ENCODE assay signal across 12 cellular contexts in genomic region chr2:54763636-54764291, GRCh38. TPM values are rescaled to one million over a fixed set of nuclear protein-coding genes. Genes with fewer than 3 reads are reported as not detected.
DNase-seq lines count a peak whose midpoint lies in the region; ATAC-seq, FAIRE-seq and TF ChIP-seq lines count a peak whose summit lies in the region.
"Had no signal": no experiment of that assay in that cellular context is flagged by ENCODE, and none has a peak within 500 bp of the region (broad histone marks: within the 10 kb centered on the region; RNA-seq: fewer than 3 reads in every experiment).

No MANE protein-coding gene starts in this region.

- H3K27me3 ChIP-seq in MM.1S (replicated peaks; ENCODE audit: insufficient read depth, low read length): no peaks in the 10 kb centered on the region
- H3K27me3 ChIP-seq in body of pancreas: no peaks in the 10 kb centered on the region
- H3K27me3 ChIP-seq in small intestine (ENCODE audit: control insufficient read depth in 2 of 2, insufficient read depth in 2 of 2, low read length in 2 of 2): no peaks in the 10 kb centered on the region

- no peaks in the 10 kb centered on the region for H3K9me3 Mint-ChIP-seq in activated CD8-positive, alpha-beta memory T cell treated with anti-CD3 and anti-CD28 coated beads, Interleukin-2, amount 10 ng/mL, durations not matched to agents 7 days and 5 days (ENCODE audit: low read depth)
- H3K9me3 Mint-ChIP-seq: natural killer cell treated with Interleukin-12 subunit alpha and Interleukin-12 subunit beta and Interleukin-15 and Interleukin-18, amount 100 ng/mL, for 72 hours had no signal

- 61 to 66% methylated on average over 7 of the region's 7 CpGs for WGBS in body of pancreas, 2 donors
- WGBS in small intestine, 3 donors: 74 to 78% (median 77%) methylated on average over 7 of the region's 7 CpGs

- ATAC-seq in activated CD8-positive, alpha-beta memory T cell treated with anti-CD3 and anti-CD28 coated beads, Interleukin-2, amount 10 ng/mL, durations not matched to agents 7 days and 5 days: peak; percentile 60
- peak; percentile 50 for ATAC-seq in body of pancreas
- ATAC-seq: natural killer cell treated with Interleukin-12 subunit alpha and Interleukin-12 subunit beta and Interleukin-15 and Interleukin-18, amount 100 ng/mL, for 72 hours had no signal

- H3K27me3 Mint-ChIP-seq in activated CD8-positive, alpha-beta memory T cell treated with anti-CD3 and anti-CD28 coated beads, Interleukin-2, amount 10 ng/mL, durations not matched to agents 7 days and 5 days: peaks cover 6% of the 10 kb centered on the region

- intact Hi-C loops in body of pancreas (cut with DNase I): no loop called here

- H3K79me2 ChIP-seq in MM.1S (ENCODE audit: low read length): no peaks in the 10 kb centered on the region

- H3K4me1 ChIP-seq in MM.1S (ENCODE audit: low read length) (peaks cover 26% of the 10 kb centered on the region), body of pancreas (peaks cover 12% of the 10 kb centered on the region), small intestine (ENCODE audit: control insufficient read depth in 2 of 2, insufficient read depth in 1 of 2, low read depth in 1 of 2, low read length in 1 of 2) (no peaks in the 10 kb centered on the region)

- no peak for TF ChIP-seq POLR2A in body of pancreas (IDR thresholded peaks at IDR 0.05)

- peak; percentile 46 for DNase-seq in activated CD8-positive, alpha-beta memory T cell treated with anti-CD3 and anti-CD28 coated beads, Interleukin-2, amount 10 ng/mL, durations not matched to agents 7 days and 5 days
- no peak for DNase-seq in activated CD8-positive, alpha-beta memory T cell treated with anti-CD3 and anti-CD28 coated beads for 24 hours
- DNase-seq in MM.1S: no peak
- DNase-seq in body of pancreas: peak in 1 of 4 donors; percentile 13
- DNase-seq in small intestine: peak; percentile 25
- DNase-seq in middle frontal gyrus (ENCODE audit: extremely low spot score, low spot score): no peak
- no peak for DNase-seq in inferior parietal cortex (ENCODE audit: extremely low spot score)
- no peak for DNase-seq in EL
- DNase-seq: Caco-2, NCI-H2171 treated with DMSO at 0.1 percent for 48 hours had no signal

- H3K4me2 ChIP-seq in MM.1S (ENCODE audit: low read depth, low read length): no peak overlapping the region

- H3K4me3 ChIP-seq in MM.1S (ENCODE audit: low read length): no peak overlapping the region
- H3K4me3 ChIP-seq in body of pancreas: no peak overlapping the region
- H3K4me3 ChIP-seq in small intestine (ENCODE audit: low read depth in 1 of 2, low read length in 2 of 2): no peak overlapping the region

- no peaks in the 10 kb centered on the region for H4K20me1 ChIP-seq in MM.1S (ENCODE audit: insufficient read depth, low read length)

- no peak overlapping the region for H3K27ac ChIP-seq in MM.1S (ENCODE audit: low read length)
- no peak overlapping the region for H3K27ac ChIP-seq in body of pancreas
- H3K27ac ChIP-seq in small intestine (ENCODE audit: low read depth in 1 of 2, low read length in 1 of 2): no peak overlapping the region
- H3K27ac ChIP-seq: epithelial cell of prostate had no signal

- H3K9me3 ChIP-seq in MM.1S (replicated peaks; ENCODE audit: insufficient read depth, low read length): no peaks in the 10 kb centered on the region
- no peaks in the 10 kb centered on the region for H3K9me3 ChIP-seq in body of pancreas
- no peaks in the 10 kb centered on the region for H3K9me3 ChIP-seq in small intestine (ENCODE audit: control insufficient read depth, low read depth)
- H3K9me3 ChIP-seq: Caco-2 had no signal

- H3K9me2 ChIP-seq in MM.1S (replicated peaks; ENCODE audit: insufficient read depth, low read length): no peaks in the 10 kb centered on the region

- H3K9ac ChIP-seq in MM.1S (ENCODE audit: low read length): no peak overlapping the region

- peak; percentile 53 for TF ChIP-seq CTCF in MM.1S (IDR thresholded peaks at IDR 0.05; ENCODE audit: low read length)
- peak in 1 of 7 experiments; percentile 16 for TF ChIP-seq CTCF in body of pancreas (IDR thresholded peaks at IDR 0.05)

- no peak overlapping the region for H2AFZ ChIP-seq in MM.1S (ENCODE audit: low read length)

- H3K36me3 ChIP-seq in MM.1S (replicated peaks; ENCODE audit: insufficient read depth, low read length) (no peaks in the 10 kb centered on the region), body of pancreas (replicated peaks in 1 of 2; ENCODE audit: insufficient read depth in 1 of 2, low read depth in 2 of 2) (no peaks in the 10 kb centered on the region), small intestine (ENCODE audit: control insufficient read depth in 2 of 2, insufficient read depth in 2 of 2, low read length in 2 of 2) (no peaks in the 10 kb centered on the region)

- no peaks in the 10 kb centered on the region for H3K36me3 Mint-ChIP-seq in activated CD8-positive, alpha-beta memory T cell treated with anti-CD3 and anti-CD28 coated beads, Interleukin-2, amount 10 ng/mL, durations not matched to agents 7 days and 5 days
- H3K36me3 Mint-ChIP-seq: natural killer cell treated with Interleukin-12 subunit alpha and Interleukin-12 subunit beta and Interleukin-15 and Interleukin-18, amount 100 ng/mL, for 72 hours had no signal

- FAIRE-seq in small intestine (lab: Jason Lieb, UNC): no peak

- H3K4me3 Mint-ChIP-seq in activated CD8-positive, alpha-beta memory T cell treated with anti-CD3 and anti-CD28 coated beads, Interleukin-2, amount 10 ng/mL, durations not matched to agents 7 days and 5 days: no peak overlapping the region
- H3K4me3 Mint-ChIP-seq: natural killer cell treated with Interleukin-12 subunit alpha and Interleukin-12 subunit beta and Interleukin-15 and Interleukin-18, amount 100 ng/mL, for 72 hours had no signal

- peaks cover 5% of the 10 kb centered on the region for H3K4me1 Mint-ChIP-seq in activated CD8-positive, alpha-beta memory T cell treated with anti-CD3 and anti-CD28 coated beads, Interleukin-2, amount 10 ng/mL, durations not matched to agents 7 days and 5 days

- CTCF ChIA-PET in activated CD8-positive, alpha-beta memory T cell treated with anti-CD3 and anti-CD28 coated beads, Interleukin-2, amount 10 ng/mL, durations not matched to agents 7 days and 5 days (lab: Charles Lee): interaction anchor here (4.6 kb wide), 1 partner anchor 74 kb away, joined by 18 read pairs; no protein-coding TSS in a partner anchor

- H3F3A ChIP-seq in MM.1S (ENCODE audit: insufficient read depth, low read length): peaks cover 13% of the 10 kb centered on the region; the same call in 1 of the 2 replicates

- H3K27ac Mint-ChIP-seq in activated CD8-positive, alpha-beta memory T cell treated with anti-CD3 and anti-CD28 coated beads, Interleukin-2, amount 10 ng/mL, durations not matched to agents 7 days and 5 days: no peak overlapping the region
- H3K27ac Mint-ChIP-seq: natural killer cell treated with Interleukin-12 subunit alpha and Interleukin-12 subunit beta and Interleukin-15 and Interleukin-18, amount 100 ng/mL, for 72 hours had no signal

RNA-seq across cellular contexts. Expression of gene EML6, which starts 40.3 kb away (rescaled TPM):
- 1 to 10 TPM; 1.5 to 3.1 TPM for total RNA-seq in activated CD8-positive, alpha-beta memory T cell treated with anti-CD3 and anti-CD28 coated beads, Interleukin-2, amount 10 ng/mL, durations not matched to agents 7 days and 5 days
- 1 to 10 TPM; 2.3 to 2.6 TPM for total RNA-seq in body of pancreas
- 1 to 10 TPM in 1 of 3 donors, under 1 TPM in 2; 0.54 to 1.3 (median 0.89) TPM for polyA plus RNA-seq in small intestine

Comparison
In these comparisons a context has a peak if more than half of its experiments do, and no peak if none do; other contexts are left out.
1. DNase-seq: peak in activated CD8-positive, alpha-beta memory T cell treated with anti-CD3 and anti-CD28 coated beads, Interleukin-2, amount 10 ng/mL, durations not matched to agents 7 days and 5 days (single experiment) and small intestine (single experiment); none in activated CD8-positive, alpha-beta memory T cell treated with anti-CD3 and anti-CD28 coated beads for 24 hours (single experiment), MM.1S (single experiment), middle frontal gyrus (single experiment), inferior parietal cortex (single experiment) and EL (single experiment).